ENCODE assay signal across 17 cellular contexts in genomic region chr3:194812177-194812576, GRCh38.
A peak's percentile ranks its signal among the peaks of the same experiment; 100 is the strongest.
DNase-seq lines count a peak whose midpoint lies in the region; ATAC-seq, FAIRE-seq and TF ChIP-seq lines count a peak whose summit lies in the region.
"Had no signal": no experiment of that assay in that cellular context is flagged by ENCODE, and none has a peak within 500 bp of the region (broad histone marks: within the 10 kb centered on the region; RNA-seq: fewer than 3 reads in every experiment).

No MANE protein-coding gene starts in this region.

- H3K9ac ChIP-seq in endodermal cell (ENCODE audit: extremely low read depth, low read length, poor library complexity, severe bottlenecking), result no peak overlapping the region
- H3K9ac ChIP-seq: GM23248 had no signal

- no peaks in the 10 kb centered on the region for H3K4me1 ChIP-seq in endodermal cell (ENCODE audit: control insufficient read depth, insufficient read depth, low read length)
- H3K4me1 ChIP-seq: Caco-2 had no signal

- H3K4me1 Mint-ChIP-seq in endodermal cell, result peaks cover 2% of the 10 kb centered on the region

- no peak for DNase-seq in bronchial epithelial cell (ENCODE audit: low read depth)
- DNase-seq in endodermal cell, result peak; percentile 21
- peak; percentile 77 for DNase-seq in mesenteric fat pad (ENCODE audit: low spot score)
- no peak for DNase-seq in pons (ENCODE audit: low spot score)
- DNase-seq in HT-29 (ENCODE audit: low spot score), result no peak
- DNase-seq: C1 segment of cervical spinal cord; Caco-2; CD4-positive, alpha-beta memory T cell; DMS153; DND-41; GM23248; H7; HCEC 1CT had no signal

- no peaks in the 10 kb centered on the region for H3K9me3 ChIP-seq in endodermal cell (ENCODE audit: control insufficient read depth, low read length)
- H3K9me3 ChIP-seq: Caco-2 had no signal

- no peaks in the 10 kb centered on the region for H3K27me3 Mint-ChIP-seq in endodermal cell (ENCODE audit: insufficient read depth)

- H3K4me3 Mint-ChIP-seq in endodermal cell, result no peak overlapping the region
- H3K4me3 Mint-ChIP-seq: CD4-positive, alpha-beta memory T cell had no signal

- 89 to 96% methylated on average over 7 to 10 of the region's 10 CpGs for WGBS in endodermal cell (ENCODE audit: insufficient coverage in 1 of 2, insufficient read length in 1 of 2), 2 experiments

- FAIRE-seq in bronchial epithelial cell (lab: Jason Lieb, UNC), result peak; percentile 40
- FAIRE-seq: G401.6, GM12892, H1 had no signal

- H3K36me3 ChIP-seq in bronchial epithelial cell (ENCODE audit: control insufficient read depth, insufficient read depth, low read length) (no peaks in the 10 kb centered on the region), endodermal cell (ENCODE audit: control insufficient read depth, insufficient read depth, low read length) (no peaks in the 10 kb centered on the region)

- H3K4me3 ChIP-seq in bronchial epithelial cell (ENCODE audit: low read depth, low read length) (no peak overlapping the region), endodermal cell (ENCODE audit: low read length) (no peak overlapping the region)
- H3K4me3 ChIP-seq: GM23248 had no signal

- H3K27me3 ChIP-seq in bronchial epithelial cell (ENCODE audit: control insufficient read depth, insufficient read depth, low read length), result peaks cover under 1% of the 10 kb centered on the region
- no peaks in the 10 kb centered on the region for H3K27me3 ChIP-seq in endodermal cell (ENCODE audit: control insufficient read depth, insufficient read depth, low read length, poor library complexity, severe bottlenecking)

- H3K27ac Mint-ChIP-seq in endodermal cell, result no peak overlapping the region
- H3K27ac Mint-ChIP-seq: CD4-positive, alpha-beta memory T cell had no signal

- no peaks in the 10 kb centered on the region for H3K9me3 Mint-ChIP-seq in endodermal cell
- H3K9me3 Mint-ChIP-seq: CD4-positive, alpha-beta memory T cell had no signal

- ATAC-seq in HG03378 (IDR thresholded peaks at IDR 0.05; ENCODE audit: unreplicated experiment), result no peak

- no peak for TF ChIP-seq CTCF in bronchial epithelial cell (IDR thresholded peaks at IDR 0.05; ENCODE audit: insufficient read depth, low read length, severe bottlenecking)
- no peak for TF ChIP-seq CTCF in endodermal cell (conservative IDR thresholded peaks at IDR 0.05)

- H3K27ac ChIP-seq in endodermal cell (ENCODE audit: low read depth, low read length), result no peak overlapping the region
- H3K27ac ChIP-seq: GM23248 had no signal

- H3K36me3 Mint-ChIP-seq in endodermal cell (ENCODE audit: low read depth), result no peaks in the 10 kb centered on the region
- H3K36me3 Mint-ChIP-seq: CD4-positive, alpha-beta memory T cell had no signal

Comparison
In these comparisons a context has a peak if more than half of its experiments do, and no peak if none do; other contexts are left out.
1. DNase-seq: peak in endodermal cell (single experiment) and mesenteric fat pad (single experiment); none in bronchial epithelial cell (single experiment), pons (single experiment) and HT-29 (single experiment).